ENCODE assay signal across 17 cellular contexts in the genomic region with DNA sequence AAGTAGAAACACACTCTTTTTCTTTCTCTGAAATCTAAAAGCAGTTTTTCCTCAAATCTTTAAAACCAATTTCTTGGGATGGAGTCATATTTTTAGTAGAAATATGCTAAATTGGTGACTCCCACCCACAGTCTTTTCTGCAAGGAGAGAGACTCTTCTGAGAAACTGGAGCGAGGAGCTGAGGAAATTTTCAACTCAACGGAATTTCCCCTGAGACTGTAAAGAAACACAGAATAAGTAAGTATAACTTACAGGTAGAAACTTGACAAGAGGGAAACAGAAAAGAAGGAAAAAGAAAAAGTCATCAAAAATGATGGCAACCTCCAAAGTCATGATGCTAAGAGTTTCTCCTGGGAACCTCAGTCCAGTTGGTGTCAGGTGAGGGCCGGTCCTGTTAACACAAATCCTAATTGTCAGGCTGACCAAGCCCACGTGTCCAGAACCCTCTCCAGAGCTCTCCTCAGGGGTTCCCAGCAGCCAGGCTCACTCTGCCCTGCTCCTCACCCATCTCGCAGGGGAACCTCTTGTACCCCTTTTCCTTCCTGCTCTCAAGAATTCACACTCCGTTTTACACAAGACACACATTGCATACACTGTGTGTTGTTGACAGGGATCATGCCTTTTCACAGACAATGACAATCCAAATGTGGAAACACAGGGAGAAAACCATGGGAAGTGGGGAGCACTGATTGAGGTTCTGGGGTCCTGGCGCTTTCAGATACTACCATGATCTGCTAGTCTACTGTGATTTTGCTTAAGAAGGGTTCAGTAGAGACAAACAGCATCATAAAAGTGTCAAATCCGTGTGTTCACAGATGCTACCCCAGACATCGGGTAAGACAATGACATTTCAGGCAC. TPM values are rescaled to one million over a fixed set of nuclear protein-coding genes. Genes with fewer than 3 reads are reported as not detected.
DNase-seq lines count a peak whose midpoint lies in the region; ATAC-seq and FAIRE-seq lines count a peak whose summit lies in the region.
"Had no signal": no experiment of that assay in that cellular context is flagged by ENCODE, and none has a peak within 500 bp of the region (broad histone marks: within the 10 kb centered on the region; RNA-seq: fewer than 3 reads in every experiment).

No MANE protein-coding gene starts in this region.

- H3K4me3 Mint-ChIP-seq in activated CD8-positive, alpha-beta memory T cell treated with anti-CD3 and anti-CD28 coated beads, Interleukin-2, amount 10 ng/mL, durations not matched to agents 7 days and 5 days = peak overlapping the region; percentile 57

- H3K27me3 Mint-ChIP-seq in activated CD8-positive, alpha-beta memory T cell treated with anti-CD3 and anti-CD28 coated beads, Interleukin-2, amount 10 ng/mL, durations not matched to agents 7 days and 5 days = no peaks in the 10 kb centered on the region

- peak; percentile 12 for ATAC-seq in activated CD8-positive, alpha-beta memory T cell treated with anti-CD3 and anti-CD28 coated beads, Interleukin-2, amount 10 ng/mL, durations not matched to agents 7 days and 5 days
- no peak for ATAC-seq in GM21825 (IDR thresholded peaks at IDR 0.05; ENCODE audit: unreplicated experiment)
- ATAC-seq: Right ventricle myocardium inferior had no signal

- H3K4me1 Mint-ChIP-seq in activated CD8-positive, alpha-beta memory T cell treated with anti-CD3 and anti-CD28 coated beads, Interleukin-2, amount 10 ng/mL, durations not matched to agents 7 days and 5 days = peaks cover 90% of the 10 kb centered on the region

- peaks cover 79% of the 10 kb centered on the region for H3K36me3 Mint-ChIP-seq in activated CD8-positive, alpha-beta memory T cell treated with anti-CD3 and anti-CD28 coated beads, Interleukin-2, amount 10 ng/mL, durations not matched to agents 7 days and 5 days

- peak; percentile 36 for DNase-seq in stimulated activated CD4-positive, alpha-beta T cell treated with anti-CD3 and anti-CD28 coated beads, Interleukin-15, amount 100 ng/mL, for 24 hours
- no peak for DNase-seq in stimulated activated CD4-positive, alpha-beta T cell treated with anti-CD3 and anti-CD28 coated beads, Interleukin-4, amount 100 ng/mL, for 1 hour
- no peak for DNase-seq in activated CD8-positive, alpha-beta memory T cell treated with anti-CD3 and anti-CD28 coated beads, Interleukin-2, amount 10 ng/mL, durations not matched to agents 7 days and 5 days
- DNase-seq in inferior parietal cortex (ENCODE audit: extremely low spot score) (peak; percentile 13), GM19239 (ENCODE audit: insufficient read length, low spot score) (no peak), midbrain (lab: John Stamatoyannopoulos, UW) (no peak), NCI-H146 (lab: John Stamatoyannopoulos, UW) (no peak)
- DNase-seq: BE2C; glutamatergic neuron; MM.1S; NCI-H2107; stimulated activated CD4-positive, alpha-beta T cell treated with anti-CD3 and anti-CD28 coated beads, Interleukin-12 subunit alpha, Interleukin-12 subunit beta, amount 100 ng/mL, for 4 hours; upper lobe of left lung had no signal

- H3K27ac Mint-ChIP-seq in activated CD8-positive, alpha-beta memory T cell treated with anti-CD3 and anti-CD28 coated beads, Interleukin-2, amount 10 ng/mL, durations not matched to agents 7 days and 5 days = peak overlapping the region; percentile 81

- no peaks in the 10 kb centered on the region for H3K9me3 Mint-ChIP-seq in activated CD8-positive, alpha-beta memory T cell treated with anti-CD3 and anti-CD28 coated beads, Interleukin-2, amount 10 ng/mL, durations not matched to agents 7 days and 5 days (ENCODE audit: low read depth)

- CTCF ChIA-PET in activated CD8-positive, alpha-beta memory T cell treated with anti-CD3 and anti-CD28 coated beads, Interleukin-2, amount 10 ng/mL, durations not matched to agents 7 days and 5 days (lab: Charles Lee) = interaction anchor here (0.9 to 1.9 kb wide), 6 partner anchors 12 to 91 kb away, joined by 3 to 8 read pairs (median 6); no protein-coding TSS in a partner anchor

- FAIRE-seq in GM19239 (lab: Jason Lieb, UNC) = no peak
- FAIRE-seq: islet of Langerhans had no signal

RNA-seq across cellular contexts. Expression of a gene that starts 16.3 kb away (rescaled TPM):
- 100 to 1,000 TPM; 302 to 832 TPM for total RNA-seq in activated CD8-positive, alpha-beta memory T cell treated with anti-CD3 and anti-CD28 coated beads, Interleukin-2, amount 10 ng/mL, durations not matched to agents 7 days and 5 days
- total RNA-seq: Daoy had no signal

RNA-seq across cellular contexts. Expression of a gene that starts 43.0 kb away (rescaled TPM):
- total RNA-seq in activated CD8-positive, alpha-beta memory T cell treated with anti-CD3 and anti-CD28 coated beads, Interleukin-2, amount 10 ng/mL, durations not matched to agents 7 days and 5 days = 100 to 1,000 TPM; 205 to 267 TPM

Comparison
In these comparisons a context has a peak if more than half of its experiments do, and no peak if none do; other contexts are left out.
1. DNase-seq: peak in stimulated activated CD4-positive, alpha-beta T cell treated with anti-CD3 and anti-CD28 coated beads, Interleukin-15, amount 100 ng/mL, for 24 hours (single experiment) and inferior parietal cortex (single experiment); none in stimulated activated CD4-positive, alpha-beta T cell treated with anti-CD3 and anti-CD28 coated beads, Interleukin-4, amount 100 ng/mL, for 1 hour (single experiment), activated CD8-positive, alpha-beta memory T cell treated with anti-CD3 and anti-CD28 coated beads, Interleukin-2, amount 10 ng/mL, durations not matched to agents 7 days and 5 days (single experiment), GM19239 (single experiment), midbrain (single experiment) and NCI-H146 (single experiment).